11 cellular contexts compared by ENCODE assay signal in genomic region chr12:51683763-51684357, GRCh38.
DNase-seq lines count a peak whose midpoint lies in the region; ATAC-seq, FAIRE-seq and TF ChIP-seq lines count a peak whose summit lies in the region.
"Had no signal": no experiment of that assay in that cellular context is flagged by ENCODE, and none has a peak within 500 bp of the region (broad histone marks: within the 10 kb centered on the region; RNA-seq: fewer than 3 reads in every experiment).

No MANE protein-coding gene starts in this region.

- no peak for ATAC-seq in HG03025 (IDR thresholded peaks at IDR 0.05; ENCODE audit: low FRiP score, unreplicated experiment)
- ATAC-seq in HG03175 (IDR thresholded peaks at IDR 0.05; ENCODE audit: unreplicated experiment) = no peak
- ATAC-seq in GM21515 (IDR thresholded peaks at IDR 0.05; ENCODE audit: unreplicated experiment) = no peak

- H3K4me1 ChIP-seq in HEK293 (ENCODE audit: control insufficient read depth, insufficient read depth, low read length) (peaks cover 10% of the 10 kb centered on the region), keratinocyte (ENCODE audit: control insufficient read depth, extremely low read depth, insufficient read depth, low read length) (peaks cover 7% of the 10 kb centered on the region)

- dilution Hi-C loops in keratinocyte (cut with MboI; ENCODE audit: extremely low pct_ligation_motif_present, low sequenced_read_pairs) = no loop called here

- TF ChIP-seq CTCF in HEK293 (tag by site-specific recombination; IDR thresholded peaks at IDR 0.05) (no peak), keratinocyte (optimal IDR thresholded peaks at IDR 0.05 in 1 of 3, IDR thresholded peaks at IDR 0.05 in 1 of 3, conservative IDR thresholded peaks at IDR 0.05 in 1 of 3; ENCODE audit: extremely low read depth in 1 of 3, insufficient read depth in 2 of 3, low read length in 3 of 3) (no peak)

- H3K4me3 ChIP-seq in HEK293 (ENCODE audit: low read depth, low read length) = no peak overlapping the region
- no peak overlapping the region for H3K4me3 ChIP-seq in keratinocyte (ENCODE audit: control insufficient read depth in 2 of 3, extremely low read depth in 1 of 3, insufficient read depth in 2 of 3, low read depth in 1 of 3, low read length in 3 of 3)

- no peaks in the 10 kb centered on the region for H3K9me3 ChIP-seq in HEK293 (ENCODE audit: control insufficient read depth, insufficient read depth, low read depth, low read length)
- H3K9me3 ChIP-seq in keratinocyte (ENCODE audit: control insufficient read depth, low read depth, low read length) = no peaks in the 10 kb centered on the region

- H3K36me3 ChIP-seq in HEK293 (ENCODE audit: control insufficient read depth in 2 of 2, insufficient read depth in 1 of 2, low read length in 2 of 2) (no peaks in the 10 kb centered on the region), keratinocyte (ENCODE audit: control insufficient read depth in 2 of 2, extremely low read depth in 1 of 2, insufficient read depth in 2 of 2, low read length in 2 of 2) (no peaks in the 10 kb centered on the region)

- POLR2A ChIA-PET in HEK293 (lab: Yijun Ruan, JAX) = no interaction called here

- no peaks in the 10 kb centered on the region for H3K27me3 ChIP-seq in keratinocyte (ENCODE audit: control insufficient read depth, extremely low read depth, insufficient read depth, low read length)

- DNase-seq in A172 (ENCODE audit: low spot score) (peak; percentile 25), astrocyte of the hippocampus (ENCODE audit: low read depth, low spot score) (peak; percentile 65), keratinocyte (ENCODE audit: low read depth, low spot score) (no peak)
- DNase-seq in activated CD4-positive, alpha-beta T cell treated with anti-CD3 and anti-CD28 coated beads, Interleukin-2, amount 50 U/mL, for 1 hour = no peak
- DNase-seq: small intestine had no signal

- H4K20me1 ChIP-seq in keratinocyte (ENCODE audit: control insufficient read depth, extremely low read depth, insufficient read depth, low read length) = no peaks in the 10 kb centered on the region

- H3K9ac ChIP-seq in keratinocyte (ENCODE audit: control insufficient read depth, extremely low read depth, insufficient read depth, low read length) = no peak overlapping the region

- H3K79me2 ChIP-seq in keratinocyte (ENCODE audit: control insufficient read depth, insufficient read depth, low read length) = no peaks in the 10 kb centered on the region

- FAIRE-seq in keratinocyte (lab: Jason Lieb, UNC) = peak; percentile 60
- FAIRE-seq: colon, small intestine had no signal

- H3K27ac ChIP-seq in HEK293 (ENCODE audit: extremely low read depth, low read depth, low read length) (no peak overlapping the region; the same call in 1 of the 2 replicates), keratinocyte (ENCODE audit: control insufficient read depth, insufficient read depth, low read length) (no peak overlapping the region)
- H3K27ac ChIP-seq: C4-2B had no signal

- CTCF ChIA-PET in HEK293 (lab: Yijun Ruan, JAX) = interaction anchor here (0.7 to 1.7 kb wide), 4 partner anchors 94 to 191 kb away, joined by 3 to 5 read pairs (median 4); no protein-coding TSS in a partner anchor

- H2AFZ ChIP-seq in keratinocyte (ENCODE audit: control insufficient read depth, low read length) = no peak overlapping the region

- H3K9me1 ChIP-seq in keratinocyte (ENCODE audit: control insufficient read depth, extremely low read depth, insufficient read depth, low read length) = no peaks in the 10 kb centered on the region

- peak overlapping the region; percentile 48 for H3K4me2 ChIP-seq in keratinocyte (ENCODE audit: control insufficient read depth, extremely low read depth, insufficient read depth, low read depth, low read length)

TF ChIP-seq in HEK293, 187 proteins besides CTCF, POLR2A, EP300 and RAD21 (continues in another document):
- TF ChIP-seq ZNF555 (tag by site-specific recombination; conservative IDR thresholded peaks at IDR 0.05) (no peak), ZNF624 (tag by site-specific recombination; IDR thresholded peaks at IDR 0.05) (no peak), FEZF1 (tag by site-specific recombination; IDR thresholded peaks at IDR 0.05) (0 out of 2 replicates have a peak, but pooled peaks have one; percentile 5), ZNF626 (tag by site-specific recombination; IDR thresholded peaks at IDR 0.05) (no peak), KLF17 (tag by site-specific recombination; IDR thresholded peaks at IDR 0.05) (no peak), ZNF133 (tag by site-specific recombination; IDR thresholded peaks at IDR 0.05) (no peak), ZIC2 (tag by site-specific recombination; IDR thresholded peaks at IDR 0.05) (no peak), ZNF10 (tag by site-specific recombination; IDR thresholded peaks at IDR 0.05) (no peak), ZSCAN23 (tag by site-specific recombination; IDR thresholded peaks at IDR 0.05) (no peak), ZBTB17 (tag by site-specific recombination; IDR thresholded peaks at IDR 0.05) (0 out of 2 replicates have a peak, but pooled peaks have one; percentile 29), ZNF596 (tag by site-specific recombination; IDR thresholded peaks at IDR 0.05) (no peak), ZNF692 (tag by site-specific recombination; IDR thresholded peaks at IDR 0.05) (peak; percentile 51; the same call in 1 of the 2 replicates), ZNF76 (tag by site-specific recombination; IDR thresholded peaks at IDR 0.05; ENCODE audit: borderline replicate concordance, low read depth) (no peak), ZNF660 (tag by site-specific recombination; IDR thresholded peaks at IDR 0.05) (peak; percentile 56), ZNF366 (tag by site-specific recombination; conservative IDR thresholded peaks at IDR 0.05) (0 out of 2 replicates have a peak, but pooled peaks have one; percentile 45), INSM2 (tag by site-specific recombination; IDR thresholded peaks at IDR 0.05) (no peak), KLF1 (tag by site-specific recombination; IDR thresholded peaks at IDR 0.05) (peak; percentile 45; the same call in 1 of the 2 replicates), ZNF157 (tag by site-specific recombination; IDR thresholded peaks at IDR 0.05) (no peak), KLF8 (tag by site-specific recombination; IDR thresholded peaks at IDR 0.05) (no peak), ZNF391 (tag by site-specific recombination; IDR thresholded peaks at IDR 0.05; ENCODE audit: borderline replicate concordance, low read depth) (no peak), ZNF658 (tag by site-specific recombination; IDR thresholded peaks at IDR 0.05) (no peak)

Comparison
In these comparisons a context has a peak if more than half of its experiments do, and no peak if none do; other contexts are left out.
1. DNase-seq: peak in A172 (single experiment) and astrocyte of the hippocampus (single experiment); none in keratinocyte (single experiment) and activated CD4-positive, alpha-beta T cell treated with anti-CD3 and anti-CD28 coated beads, Interleukin-2, amount 50 U/mL, for 1 hour (single experiment).